In genomic region chrX:19772759-19773623, GRCh38 we compare ENCODE assay signal across 1 cellular context.
TF ChIP-seq lines count a peak whose summit lies in the region.

No MANE protein-coding gene starts in this region.

TF ChIP-seq in GM12878, 131 proteins besides CTCF, POLR2A, EP300 and RAD21 (continued from another document):
- TF ChIP-seq, protein P1, sequence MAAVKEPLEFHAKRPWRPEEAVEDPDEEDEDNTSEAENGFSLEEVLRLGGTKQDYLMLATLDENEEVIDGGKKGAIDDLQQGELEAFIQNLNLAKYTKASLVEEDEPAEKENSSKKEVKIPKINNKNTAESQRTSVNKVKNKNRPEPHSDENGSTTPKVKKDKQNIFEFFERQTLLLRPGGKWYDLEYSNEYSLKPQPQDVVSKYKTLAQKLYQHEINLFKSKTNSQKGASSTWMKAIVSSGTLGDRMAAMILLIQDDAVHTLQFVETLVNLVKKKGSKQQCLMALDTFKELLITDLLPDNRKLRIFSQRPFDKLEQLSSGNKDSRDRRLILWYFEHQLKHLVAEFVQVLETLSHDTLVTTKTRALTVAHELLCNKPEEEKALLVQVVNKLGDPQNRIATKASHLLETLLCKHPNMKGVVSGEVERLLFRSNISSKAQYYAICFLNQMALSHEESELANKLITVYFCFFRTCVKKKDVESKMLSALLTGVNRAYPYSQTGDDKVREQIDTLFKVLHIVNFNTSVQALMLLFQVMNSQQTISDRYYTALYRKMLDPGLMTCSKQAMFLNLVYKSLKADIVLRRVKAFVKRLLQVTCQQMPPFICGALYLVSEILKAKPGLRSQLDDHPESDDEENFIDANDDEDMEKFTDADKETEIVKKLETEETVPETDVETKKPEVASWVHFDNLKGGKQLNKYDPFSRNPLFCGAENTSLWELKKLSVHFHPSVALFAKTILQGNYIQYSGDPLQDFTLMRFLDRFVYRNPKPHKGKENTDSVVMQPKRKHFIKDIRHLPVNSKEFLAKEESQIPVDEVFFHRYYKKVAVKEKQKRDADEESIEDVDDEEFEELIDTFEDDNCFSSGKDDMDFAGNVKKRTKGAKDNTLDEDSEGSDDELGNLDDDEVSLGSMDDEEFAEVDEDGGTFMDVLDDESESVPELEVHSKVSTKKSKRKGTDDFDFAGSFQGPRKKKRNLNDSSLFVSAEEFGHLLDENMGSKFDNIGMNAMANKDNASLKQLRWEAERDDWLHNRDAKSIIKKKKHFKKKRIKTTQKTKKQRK (IDR thresholded peaks at IDR 0.05; ENCODE audit: low read depth, low read length), result no peak
- TF ChIP-seq IKZF2 (IDR thresholded peaks at IDR 0.05), result peak; percentile 86 to 89
- no peak for TF ChIP-seq ASH2L (IDR thresholded peaks at IDR 0.05; ENCODE audit: borderline replicate concordance, low read depth)
- peak; percentile 6; the same call in 1 of the 2 replicates for TF ChIP-seq CREB1 (IDR thresholded peaks at IDR 0.05; ENCODE audit: low read depth)
- no peak for TF ChIP-seq FOXK2 (IDR thresholded peaks at IDR 0.05)
- peak; percentile 71; the same call in 1 of the 2 replicates for TF ChIP-seq RELB (IDR thresholded peaks at IDR 0.05; ENCODE audit: low read depth)
- peak; percentile 64; the same call in 1 of the 3 replicates for TF ChIP-seq POU2F2 (IDR thresholded peaks at IDR 0.05; ENCODE audit: borderline replicate concordance, low read depth, low read length)
- TF ChIP-seq, protein P2, sequence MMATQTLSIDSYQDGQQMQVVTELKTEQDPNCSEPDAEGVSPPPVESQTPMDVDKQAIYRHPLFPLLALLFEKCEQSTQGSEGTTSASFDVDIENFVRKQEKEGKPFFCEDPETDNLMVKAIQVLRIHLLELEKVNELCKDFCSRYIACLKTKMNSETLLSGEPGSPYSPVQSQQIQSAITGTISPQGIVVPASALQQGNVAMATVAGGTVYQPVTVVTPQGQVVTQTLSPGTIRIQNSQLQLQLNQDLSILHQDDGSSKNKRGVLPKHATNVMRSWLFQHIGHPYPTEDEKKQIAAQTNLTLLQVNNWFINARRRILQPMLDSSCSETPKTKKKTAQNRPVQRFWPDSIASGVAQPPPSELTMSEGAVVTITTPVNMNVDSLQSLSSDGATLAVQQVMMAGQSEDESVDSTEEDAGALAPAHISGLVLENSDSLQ (IDR thresholded peaks at IDR 0.05), result peak; percentile 81
- TF ChIP-seq BHLHE40 (IDR thresholded peaks at IDR 0.05; ENCODE audit: borderline replicate concordance in 1 of 2, low read depth in 2 of 2, low read length in 1 of 2), result peak; percentile 69 to 91; a peak in 3 of 4 replicates
- TF ChIP-seq, protein P3, sequence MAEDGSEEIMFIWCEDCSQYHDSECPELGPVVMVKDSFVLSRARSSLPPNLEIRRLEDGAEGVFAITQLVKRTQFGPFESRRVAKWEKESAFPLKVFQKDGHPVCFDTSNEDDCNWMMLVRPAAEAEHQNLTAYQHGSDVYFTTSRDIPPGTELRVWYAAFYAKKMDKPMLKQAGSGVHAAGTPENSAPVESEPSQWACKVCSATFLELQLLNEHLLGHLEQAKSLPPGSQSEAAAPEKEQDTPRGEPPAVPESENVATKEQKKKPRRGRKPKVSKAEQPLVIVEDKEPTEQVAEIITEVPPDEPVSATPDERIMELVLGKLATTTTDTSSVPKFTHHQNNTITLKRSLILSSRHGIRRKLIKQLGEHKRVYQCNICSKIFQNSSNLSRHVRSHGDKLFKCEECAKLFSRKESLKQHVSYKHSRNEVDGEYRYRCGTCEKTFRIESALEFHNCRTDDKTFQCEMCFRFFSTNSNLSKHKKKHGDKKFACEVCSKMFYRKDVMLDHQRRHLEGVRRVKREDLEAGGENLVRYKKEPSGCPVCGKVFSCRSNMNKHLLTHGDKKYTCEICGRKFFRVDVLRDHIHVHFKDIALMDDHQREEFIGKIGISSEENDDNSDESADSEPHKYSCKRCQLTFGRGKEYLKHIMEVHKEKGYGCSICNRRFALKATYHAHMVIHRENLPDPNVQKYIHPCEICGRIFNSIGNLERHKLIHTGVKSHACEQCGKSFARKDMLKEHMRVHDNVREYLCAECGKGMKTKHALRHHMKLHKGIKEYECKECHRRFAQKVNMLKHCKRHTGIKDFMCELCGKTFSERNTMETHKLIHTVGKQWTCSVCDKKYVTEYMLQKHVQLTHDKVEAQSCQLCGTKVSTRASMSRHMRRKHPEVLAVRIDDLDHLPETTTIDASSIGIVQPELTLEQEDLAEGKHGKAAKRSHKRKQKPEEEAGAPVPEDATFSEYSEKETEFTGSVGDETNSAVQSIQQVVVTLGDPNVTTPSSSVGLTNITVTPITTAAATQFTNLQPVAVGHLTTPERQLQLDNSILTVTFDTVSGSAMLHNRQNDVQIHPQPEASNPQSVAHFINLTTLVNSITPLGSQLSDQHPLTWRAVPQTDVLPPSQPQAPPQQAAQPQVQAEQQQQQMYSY (CRISPR knock-in tag; IDR thresholded peaks at IDR 0.05), result no peak
- 0 out of 2 replicates have a peak, but pooled peaks have one; percentile 36 for TF ChIP-seq YBX1 (IDR thresholded peaks at IDR 0.05)
- peak; percentile 67 for TF ChIP-seq MTA2 (IDR thresholded peaks at IDR 0.05; ENCODE audit: low read depth)
- TF ChIP-seq IRF5 (IDR thresholded peaks at IDR 0.05; ENCODE audit: borderline replicate concordance), result no peak
- 0 out of 2 replicates have a peak, but pooled peaks have one; percentile 6 for TF ChIP-seq SMC3 (IDR thresholded peaks at IDR 0.05; ENCODE audit: borderline replicate concordance, low read length)
- TF ChIP-seq E2F4 (IDR thresholded peaks at IDR 0.05; ENCODE audit: low read depth, low read length), result no peak
- 0 out of 2 replicates have a peak, but pooled peaks have one; percentile 41 for TF ChIP-seq POLR2AphosphoS5 (IDR thresholded peaks at IDR 0.05; ENCODE audit: low read length)
- TF ChIP-seq RFX5 (IDR thresholded peaks at IDR 0.05; ENCODE audit: low read depth, low read length), result no peak
- TF ChIP-seq, protein P4, sequence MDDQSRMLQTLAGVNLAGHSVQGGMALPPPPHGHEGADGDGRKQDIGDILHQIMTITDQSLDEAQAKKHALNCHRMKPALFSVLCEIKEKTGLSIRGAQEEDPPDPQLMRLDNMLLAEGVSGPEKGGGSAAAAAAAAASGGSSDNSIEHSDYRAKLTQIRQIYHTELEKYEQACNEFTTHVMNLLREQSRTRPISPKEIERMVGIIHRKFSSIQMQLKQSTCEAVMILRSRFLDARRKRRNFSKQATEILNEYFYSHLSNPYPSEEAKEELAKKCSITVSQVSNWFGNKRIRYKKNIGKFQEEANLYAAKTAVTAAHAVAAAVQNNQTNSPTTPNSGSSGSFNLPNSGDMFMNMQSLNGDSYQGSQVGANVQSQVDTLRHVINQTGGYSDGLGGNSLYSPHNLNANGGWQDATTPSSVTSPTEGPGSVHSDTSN (IDR thresholded peaks at IDR 0.05; ENCODE audit: insufficient replicate concordance, low read depth, low read length), result peak; percentile 26
- TF ChIP-seq EED (IDR thresholded peaks at IDR 0.05; ENCODE audit: low read depth), result 0 out of 2 replicates have a peak, but pooled peaks have one; percentile 47
- TF ChIP-seq MLLT1 (IDR thresholded peaks at IDR 0.05), result peak; percentile 90
- TF ChIP-seq SPI1 (IDR thresholded peaks at IDR 0.05; ENCODE audit: borderline replicate concordance, insufficient read depth, low read depth, low read length), result no peak
